ENCODE assay signal across 8 cellular contexts in genomic region chrX:103831342-103831802, GRCh38. TPM values are rescaled to one million over a fixed set of nuclear protein-coding genes. Genes with fewer than 3 reads are reported as not detected.
DNase-seq lines count a peak whose midpoint lies in the region; ATAC-seq and TF ChIP-seq lines count a peak whose summit lies in the region.

No MANE protein-coding gene starts in this region.

- H4K5ac ChIP-seq in mesendoderm (ENCODE audit: low read length): no peak overlapping the region

- no peak overlapping the region for H3K18ac ChIP-seq in mesendoderm (ENCODE audit: low read length)

- H3K4me1 Mint-ChIP-seq in progenitor cell of endocrine pancreas (ENCODE audit: low read depth): no peaks in the 10 kb centered on the region

- H3K4me3 ChIP-seq in fibroblast of pulmonary artery (replicated peaks; ENCODE audit: low read depth, low read length): peak overlapping the region; percentile 56
- H3K4me3 ChIP-seq in mesendoderm (ENCODE audit: low read length): no peak overlapping the region

- H4K8ac ChIP-seq in mesendoderm (ENCODE audit: low read depth, low read length): no peak overlapping the region

- no peaks in the 10 kb centered on the region for H3K36me3 ChIP-seq in mesendoderm (ENCODE audit: control insufficient read depth, insufficient read depth, low read length)

- DNase-seq in SKM-1 (lab: John Stamatoyannopoulos, UW; ENCODE audit: unreplicated experiment) (peak; percentile 2), SKM-1 treated with dmso at 0.1 percent for 144 hours (lab: John Stamatoyannopoulos, UW; ENCODE audit: unreplicated experiment) (no peak), T-helper 9 cell (peak; percentile 37), fibroblast of pulmonary artery (ENCODE audit: low read depth) (peak; percentile 41), progenitor cell of endocrine pancreas (ENCODE audit: low spot score, unreplicated experiment) (no peak), mesendoderm (no peak), medulla oblongata (ENCODE audit: extremely low spot score) (no peak)

- no peak overlapping the region for H2BK120ac ChIP-seq in mesendoderm (ENCODE audit: low read depth, low read length)

- no peak overlapping the region for H3K27ac ChIP-seq in mesendoderm (ENCODE audit: low read depth, low read length)

- H3K4me2 ChIP-seq in mesendoderm (ENCODE audit: low read length): no peak overlapping the region

- no peaks in the 10 kb centered on the region for H3K79me1 ChIP-seq in mesendoderm (ENCODE audit: low read length)

- no peak overlapping the region for H2BK5ac ChIP-seq in mesendoderm (ENCODE audit: low read length)

- no peaks in the 10 kb centered on the region for H3K79me2 ChIP-seq in mesendoderm (ENCODE audit: control insufficient read depth, insufficient read depth, low read length)

- no peak overlapping the region for H3K4ac ChIP-seq in mesendoderm (ENCODE audit: low read depth, low read length)

- no peaks in the 10 kb centered on the region for H3K9me3 Mint-ChIP-seq in progenitor cell of endocrine pancreas (ENCODE audit: low read depth)

- no peak overlapping the region for H3K56ac ChIP-seq in mesendoderm (ENCODE audit: low read length)

- H3K9ac ChIP-seq in mesendoderm (ENCODE audit: low read length): no peak overlapping the region

- TF ChIP-seq CTCF in fibroblast of pulmonary artery (IDR thresholded peaks at IDR 0.05; ENCODE audit: low read length, missing control alignments) (no peak), progenitor cell of endocrine pancreas (IDR thresholded peaks at IDR 0.05; ENCODE audit: unreplicated experiment) (no peak)

- H3K27me3 ChIP-seq in mesendoderm (ENCODE audit: insufficient read depth, low read length, poor library complexity): no peaks in the 10 kb centered on the region

- no peak overlapping the region for H3K27ac Mint-ChIP-seq in progenitor cell of endocrine pancreas

- H2BK15ac ChIP-seq in mesendoderm (replicated peaks; ENCODE audit: low read depth): no peak overlapping the region

- H3K27me3 Mint-ChIP-seq in progenitor cell of endocrine pancreas: peaks cover 39% of the 10 kb centered on the region

- no CpG with 5 or more reads among the region's 11 CpGs for WGBS in mesendoderm (ENCODE audit: extremely low coverage, insufficient coverage, low lambda C conversion rate)

- peak overlapping the region; percentile 76 for H3K4me3 Mint-ChIP-seq in progenitor cell of endocrine pancreas (ENCODE audit: low read depth)

- no peaks in the 10 kb centered on the region for H3K4me1 ChIP-seq in mesendoderm (ENCODE audit: control insufficient read depth, low read depth, low read length)

- H3K23ac ChIP-seq in mesendoderm (ENCODE audit: low read length): no peak overlapping the region

- H3K36me3 Mint-ChIP-seq in progenitor cell of endocrine pancreas (ENCODE audit: insufficient read depth): no peaks in the 10 kb centered on the region

- ATAC-seq in HG02798 (IDR thresholded peaks at IDR 0.05; ENCODE audit: poor library complexity, unreplicated experiment): peak; percentile 92

- no peak overlapping the region for H2AK5ac ChIP-seq in mesendoderm (ENCODE audit: low read length)

RNA-seq across cellular contexts. Expression of gene RAB9B, which starts 0.7 kb away (rescaled TPM):
- 2.4 and 2.8 TPM in 2 replicates for total RNA-seq in progenitor cell of endocrine pancreas
- 0.22 TPM for polyA plus RNA-seq in mesendoderm (2013, experiment 1 of 2)
- 0.28 TPM for polyA plus RNA-seq in mesendoderm (2013, experiment 2 of 2)

RNA-seq across cellular contexts. Expression of gene PLP1, which starts 54.7 kb away (rescaled TPM):
- 0.46 and 0.95 TPM in 2 replicates for total RNA-seq in progenitor cell of endocrine pancreas
- 12.1 TPM for polyA plus RNA-seq in mesendoderm (2013, experiment 1 of 2)
- polyA plus RNA-seq in mesendoderm (2013, experiment 2 of 2): 12.4 TPM

Comparison
In these comparisons a context has a peak if more than half of its experiments do, and no peak if none do; other contexts are left out.
1. DNase-seq: peak in SKM-1 (single experiment), T-helper 9 cell (single experiment) and fibroblast of pulmonary artery (single experiment); none in SKM-1 treated with dmso at 0.1 percent for 144 hours (single experiment), progenitor cell of endocrine pancreas (single experiment), mesendoderm (single experiment) and medulla oblongata (single experiment).